Comparison of ENCODE assay signal across 34 cellular contexts in the genomic region with DNA sequence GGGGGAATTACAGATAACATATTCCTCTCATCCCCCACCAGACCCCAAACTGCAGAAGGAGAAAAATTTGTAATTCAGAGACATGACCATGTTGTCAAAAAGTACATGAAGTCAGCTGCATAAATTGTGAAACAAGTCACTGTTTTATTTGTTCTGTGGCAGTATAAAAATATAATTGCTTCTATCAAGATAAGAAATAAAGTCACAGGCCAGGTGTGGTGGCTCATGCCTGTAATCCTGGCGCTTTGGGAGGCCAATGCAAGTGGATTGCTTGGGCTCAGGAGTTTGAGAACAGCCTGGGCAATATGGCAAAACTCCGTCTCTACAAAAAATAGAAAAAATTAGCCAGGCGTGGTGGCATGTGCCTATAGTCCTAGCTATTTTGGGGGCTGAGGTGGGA.
"Had no signal": no experiment of that assay in that cellular context is flagged by ENCODE, and none has a peak within 500 bp of the region (broad histone marks: within the 10 kb centered on the region; RNA-seq: fewer than 3 reads in every experiment).

No MANE protein-coding gene starts in this region.

- H3K9me3 ChIP-seq: MG63 had no signal

- H3K4me3 ChIP-seq: MG63 had no signal

- H3K27me3 ChIP-seq: MG63 had no signal

- H3K36me3 ChIP-seq: MG63 had no signal

- H3K27ac ChIP-seq: KMS-11 had no signal

- DNase-seq: Karpas-422, Kasumi-1, MG63, MM.1S, MV-4-11, NCI-H1048, NCI-H1092, NCI-H1092 treated with DMSO at 0.1 percent for 48 hours, NCI-H1105, NCI-H1105 treated with DMSO at 0.1 percent for 48 hours, NCI-H1417, NCI-H1417 treated with DMSO at 0.1 percent for 48 hours, NCI-H1436, NCI-H1436 treated with DMSO at 0.1 percent for 48 hours, NCI-H146, NCI-H1694, NCI-H1694 treated with DMSO at 0.1 percent for 48 hours, NCI-H187, NCI-H187 treated with DMSO at 0.1 percent for 48 hours, NCI-H1930, NCI-H2029, NCI-H2029 treated with DMSO at 0.1 percent for 48 hours, NCI-H2081, NCI-H2081 treated with DMSO at 0.1 percent for 48 hours, NCI-H2107, NCI-H2171, NCI-H2171 treated with DMSO at 0.1 percent for 48 hours, NCI-H2227 treated with DMSO at 0.1 percent for 48 hours, NCI-H226, NCI-H345, NCI-H446, NCI-H446 treated with DMSO at 0.1 percent for 48 hours, NCI-H510A had no signal

- H3K9ac ChIP-seq: KMS-11 had no signal
